ENCODE assay signal across 19 cellular contexts in the genomic region with DNA sequence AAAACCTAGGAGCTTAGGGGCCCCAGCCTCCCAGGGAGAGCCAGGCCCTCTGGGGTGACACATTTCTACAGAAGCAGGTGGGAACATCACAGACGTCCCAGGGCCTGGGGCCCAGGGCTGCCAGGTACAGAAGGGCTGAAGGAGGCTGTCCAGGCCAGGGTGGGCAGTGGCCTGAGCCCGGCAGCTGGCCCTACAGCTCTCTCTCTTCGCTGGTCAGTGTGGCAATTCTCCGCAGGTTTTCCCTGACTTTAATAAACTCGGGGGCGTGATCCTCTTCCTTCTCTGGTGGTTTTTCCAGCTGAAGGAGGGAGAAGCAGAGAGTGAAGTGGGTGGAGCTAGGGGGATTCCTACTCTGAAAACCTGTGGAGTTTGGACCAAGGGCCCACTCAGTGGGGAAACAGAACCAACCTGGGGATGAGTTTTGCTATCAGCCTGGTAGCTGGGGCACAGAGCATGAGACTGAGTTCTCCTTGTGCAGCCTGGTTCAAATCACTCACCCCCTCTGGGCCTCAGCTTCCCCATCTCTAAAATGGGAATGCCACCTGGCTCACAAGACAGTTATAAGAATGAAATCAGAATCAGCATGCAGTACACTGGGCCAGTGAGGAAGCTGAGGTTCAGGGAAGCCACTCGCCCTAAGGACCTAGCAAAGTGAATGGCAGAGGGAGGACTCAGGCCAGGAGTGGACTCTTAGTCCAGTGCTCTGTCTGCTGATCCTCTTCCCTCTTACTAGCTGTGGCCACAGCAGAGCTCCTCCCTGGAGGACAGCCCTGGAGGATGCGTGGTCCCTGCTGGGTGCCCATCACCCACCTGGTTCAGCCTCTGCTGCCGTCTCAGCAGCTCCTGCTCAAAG. TPM values are rescaled to one million over a fixed set of nuclear protein-coding genes. Genes with fewer than 3 reads are reported as not detected.
"Had no signal": no experiment of that assay in that cellular context is flagged by ENCODE, and none has a peak within 500 bp of the region (broad histone marks: within the 10 kb centered on the region; RNA-seq: fewer than 3 reads in every experiment).

No MANE protein-coding gene starts in this region.

- H3K4me1 ChIP-seq: tibial artery had no signal

- H3K36me3 ChIP-seq: cardiac muscle cell, tibial artery had no signal

- H3K27ac ChIP-seq: cardiac muscle cell, esophagus muscularis mucosa, skin epidermis, tibial artery had no signal

- DNase-seq: activated CD4-positive, alpha-beta T cell treated with anti-CD3 and anti-CD28 coated beads for 4 hours; activated CD8-positive, alpha-beta T cell treated with anti-CD3 and anti-CD28 coated beads for 36 hours; activated naive CD4-positive, alpha-beta T cell treated with anti-CD3 and anti-CD28 coated beads, Interleukin-2, amount 50 U/mL, for 16 hours; cortex of kidney; effector CD4-positive, alpha-beta T cell; hypothalamus; naive thymus-derived CD4-positive, alpha-beta T cell; SIG-M5; stimulated activated CD4-positive, alpha-beta T cell treated with anti-CD3 and anti-CD28 coated beads, Interleukin-15, amount 100 ng/mL, for 24 hours; stimulated activated CD4-positive, alpha-beta T cell treated with anti-CD3 and anti-CD28 coated beads, Interleukin-4, amount 100 ng/mL, for 24 hours; stimulated activated naive CD4-positive, alpha-beta T cell had no signal

- H3K9me3 ChIP-seq: esophagus muscularis mucosa, tibial artery had no signal

- H3K27me3 ChIP-seq: cardiac muscle cell, esophagus muscularis mucosa, tibial artery had no signal

- H3K9me3 Mint-ChIP-seq: activated CD8-positive, alpha-beta T cell treated with anti-CD3 and anti-CD28 coated beads for 36 hours; activated T-helper 2 cell treated with anti-CD3 and anti-CD28 coated beads, Interferon-gamma antibody, Interleukin-2, Interleukin-4, amounts not matched to agents 10 μg/mL and 5 μg/mL and 100 μg/mL, durations not matched to agents 14 hours and 24 hours and 36 hours; T-helper 1 cell treated with Interleukin-12 subunit alpha and Interleukin-12 subunit beta and Interleukin-4 antibody, amounts not matched to agents 30 μg/mL and 1 μg/mL, for 36 hours had no signal

- H3K27ac Mint-ChIP-seq: activated CD8-positive, alpha-beta T cell treated with anti-CD3 and anti-CD28 coated beads for 36 hours; activated T-helper 2 cell treated with anti-CD3 and anti-CD28 coated beads, Interferon-gamma antibody, Interleukin-2, Interleukin-4, amounts not matched to agents 10 μg/mL and 5 μg/mL and 100 μg/mL, durations not matched to agents 14 hours and 24 hours and 36 hours; naive thymus-derived CD4-positive, alpha-beta T cell; T-helper 1 cell treated with Interleukin-12 subunit alpha and Interleukin-12 subunit beta and Interleukin-4 antibody, amounts not matched to agents 30 μg/mL and 1 μg/mL, for 36 hours had no signal

- H3K4me3 Mint-ChIP-seq: activated CD8-positive, alpha-beta T cell treated with anti-CD3 and anti-CD28 coated beads for 36 hours; naive thymus-derived CD4-positive, alpha-beta T cell; T-helper 1 cell treated with Interleukin-12 subunit alpha and Interleukin-12 subunit beta and Interleukin-4 antibody, amounts not matched to agents 30 μg/mL and 1 μg/mL, for 36 hours had no signal

- ATAC-seq: activated CD8-positive, alpha-beta T cell treated with anti-CD3 and anti-CD28 coated beads for 36 hours; naive thymus-derived CD4-positive, alpha-beta T cell had no signal

- H3K4me3 ChIP-seq: cardiac muscle cell, esophagus muscularis mucosa, lung, skin epidermis, tibial artery had no signal

- H3K36me3 Mint-ChIP-seq: naive thymus-derived CD4-positive, alpha-beta T cell had no signal

RNA-seq across cellular contexts. Expression of gene FAM107A, which starts 10.6 kb away (rescaled TPM):
- total RNA-seq: activated CD8-positive, alpha-beta T cell treated with anti-CD3 and anti-CD28 coated beads for 36 hours; activated T-helper 2 cell treated with anti-CD3 and anti-CD28 coated beads, Interferon-gamma antibody, Interleukin-2, Interleukin-4, amounts not matched to agents 10 μg/mL and 5 μg/mL and 100 μg/mL, durations not matched to agents 14 hours and 24 hours and 36 hours; cardiac muscle cell; mononuclear cell; naive thymus-derived CD4-positive, alpha-beta T cell had no signal
- polyA plus RNA-seq: cardiac muscle cell; naive thymus-derived CD4-positive, alpha-beta T cell had no signal

RNA-seq across cellular contexts. Expression of gene ACOX2, which starts 29.6 kb away (rescaled TPM):
- total RNA-seq: activated CD8-positive, alpha-beta T cell treated with anti-CD3 and anti-CD28 coated beads for 36 hours; activated T-helper 2 cell treated with anti-CD3 and anti-CD28 coated beads, Interferon-gamma antibody, Interleukin-2, Interleukin-4, amounts not matched to agents 10 μg/mL and 5 μg/mL and 100 μg/mL, durations not matched to agents 14 hours and 24 hours and 36 hours; naive thymus-derived CD4-positive, alpha-beta T cell had no signal
- polyA plus RNA-seq: naive thymus-derived CD4-positive, alpha-beta T cell had no signal
